ENCODE assay signal across 19 cellular contexts in genomic region chr4:98864560-98864959, GRCh38.
DNase-seq lines count a peak whose midpoint lies in the region; ATAC-seq, FAIRE-seq and TF ChIP-seq lines count a peak whose summit lies in the region.
"Had no signal": no experiment of that assay in that cellular context is flagged by ENCODE, and none has a peak within 500 bp of the region (broad histone marks: within the 10 kb centered on the region; RNA-seq: fewer than 3 reads in every experiment).

No MANE protein-coding gene starts in this region.

- H3K9me3 ChIP-seq in mucosa of descending colon (no peaks in the 10 kb centered on the region), pancreas (no peaks in the 10 kb centered on the region)
- H3K9me3 ChIP-seq: adrenal gland, right lobe of liver, testis had no signal

- no peaks in the 10 kb centered on the region for H3K9me3 Mint-ChIP-seq in activated naive CD4-positive, alpha-beta T cell treated with anti-CD3 and anti-CD28 coated beads, Interleukin-2, amount 50 U/mL, for 72 hours
- H3K9me3 Mint-ChIP-seq in activated naive CD4-positive, alpha-beta T cell treated with anti-CD3 and anti-CD28 coated beads, Interleukin-2, amount 10 ng/mL, durations not matched to agents 7 days and 5 days = no peaks in the 10 kb centered on the region
- H3K9me3 Mint-ChIP-seq in activated T-cell treated with anti-CD3 and anti-CD28 coated beads, Interleukin-2, amount 50 U/mL, for 4 hours = no peaks in the 10 kb centered on the region
- H3K9me3 Mint-ChIP-seq in stimulated activated naive CD8-positive, alpha-beta T cell treated with anti-CD3 and anti-CD28 coated beads, Interleukin-15, amount 100 ng/mL, for 72 hours = no peaks in the 10 kb centered on the region

- no peaks in the 10 kb centered on the region for H3K4me1 Mint-ChIP-seq in activated naive CD4-positive, alpha-beta T cell treated with anti-CD3 and anti-CD28 coated beads, Interleukin-2, amount 10 ng/mL, durations not matched to agents 7 days and 5 days
- H3K4me1 Mint-ChIP-seq in activated T-cell treated with anti-CD3 and anti-CD28 coated beads, Interleukin-2, amount 50 U/mL, for 4 hours (ENCODE audit: low read depth) = peaks cover 6% of the 10 kb centered on the region
- no peaks in the 10 kb centered on the region for H3K4me1 Mint-ChIP-seq in stimulated activated naive CD8-positive, alpha-beta T cell treated with anti-CD3 and anti-CD28 coated beads, Interleukin-15, amount 100 ng/mL, for 72 hours

- H3K4me1 ChIP-seq in mucosa of descending colon (ENCODE audit: low read depth) (no peaks in the 10 kb centered on the region), pancreas (no peaks in the 10 kb centered on the region)
- H3K4me1 ChIP-seq: adrenal gland, right lobe of liver, testis had no signal

- ATAC-seq in activated naive CD4-positive, alpha-beta T cell treated with anti-CD3 and anti-CD28 coated beads, Interleukin-2, amount 50 U/mL, for 72 hours = peak; percentile 68 to 73
- ATAC-seq in activated T-cell treated with anti-CD3 and anti-CD28 coated beads, Interleukin-2, amount 50 U/mL, for 4 hours = peak; percentile 60 to 86
- ATAC-seq in mucosa of descending colon (peak; percentile 61), pancreas (no peak)
- ATAC-seq in stimulated activated naive CD8-positive, alpha-beta T cell treated with anti-CD3 and anti-CD28 coated beads, Interleukin-15, amount 100 ng/mL, for 72 hours = peak; percentile 28
- ATAC-seq: right lobe of liver had no signal

- H3K27ac ChIP-seq in pancreas = no peak overlapping the region
- H3K27ac ChIP-seq: adrenal gland, dorsolateral prefrontal cortex, PC-9, right lobe of liver, testis had no signal

- no peaks in the 10 kb centered on the region for H3K27me3 Mint-ChIP-seq in activated naive CD4-positive, alpha-beta T cell treated with anti-CD3 and anti-CD28 coated beads, Interleukin-2, amount 10 ng/mL, durations not matched to agents 7 days and 5 days
- peaks cover 5% of the 10 kb centered on the region for H3K27me3 Mint-ChIP-seq in activated T-cell treated with anti-CD3 and anti-CD28 coated beads, Interleukin-2, amount 50 U/mL, for 4 hours (ENCODE audit: low read depth)
- no peaks in the 10 kb centered on the region for H3K27me3 Mint-ChIP-seq in stimulated activated naive CD8-positive, alpha-beta T cell treated with anti-CD3 and anti-CD28 coated beads, Interleukin-15, amount 100 ng/mL, for 72 hours

- intact Hi-C loops in mucosa of descending colon (cut with DNase I, micrococcal nuclease) = no loop called here
- intact Hi-C loops in pancreas (cut with DNase I) = no loop called here

- no peaks in the 10 kb centered on the region for H3K27me3 ChIP-seq in pancreas
- H3K27me3 ChIP-seq: adrenal gland, dorsolateral prefrontal cortex, right lobe of liver, testis had no signal

- WGBS in pancreas, 2 donors = 74 to 85% methylated on average over 7 of the region's 7 CpGs

- FAIRE-seq in pancreas (lab: Jason Lieb, UNC) = no peak
- FAIRE-seq: frontal cortex had no signal

- no peak overlapping the region for H3K27ac Mint-ChIP-seq in activated naive CD4-positive, alpha-beta T cell treated with anti-CD3 and anti-CD28 coated beads, Interleukin-2, amount 50 U/mL, for 72 hours
- no peak overlapping the region for H3K27ac Mint-ChIP-seq in activated naive CD4-positive, alpha-beta T cell treated with anti-CD3 and anti-CD28 coated beads, Interleukin-2, amount 10 ng/mL, durations not matched to agents 7 days and 5 days
- H3K27ac Mint-ChIP-seq in stimulated activated naive CD8-positive, alpha-beta T cell treated with anti-CD3 and anti-CD28 coated beads, Interleukin-15, amount 100 ng/mL, for 72 hours = no peak overlapping the region

- H3K4me3 ChIP-seq in mucosa of descending colon = no peak overlapping the region
- no peak overlapping the region for H3K4me3 ChIP-seq in pancreas
- H3K4me3 ChIP-seq: adrenal gland, dorsolateral prefrontal cortex, PC-9, right lobe of liver, testis had no signal

- H3K4me3 Mint-ChIP-seq in activated naive CD4-positive, alpha-beta T cell treated with anti-CD3 and anti-CD28 coated beads, Interleukin-2, amount 10 ng/mL, durations not matched to agents 7 days and 5 days = no peak overlapping the region
- no peak overlapping the region for H3K4me3 Mint-ChIP-seq in activated T-cell treated with anti-CD3 and anti-CD28 coated beads, Interleukin-2, amount 50 U/mL, for 4 hours
- H3K4me3 Mint-ChIP-seq in stimulated activated naive CD8-positive, alpha-beta T cell treated with anti-CD3 and anti-CD28 coated beads, Interleukin-15, amount 100 ng/mL, for 72 hours = no peak overlapping the region

- CTCF ChIA-PET in activated naive CD4-positive, alpha-beta T cell treated with anti-CD3 and anti-CD28 coated beads, Interleukin-2, amount 10 ng/mL, durations not matched to agents 7 days and 5 days (lab: Charles Lee) = interaction anchor here (1.0 kb wide), 1 partner anchor 397 kb away, joined by 3 read pairs; no protein-coding TSS in a partner anchor

- TF ChIP-seq CTCF in mucosa of descending colon (IDR thresholded peaks at IDR 0.05) (no peak), pancreas (IDR thresholded peaks at IDR 0.05) (no peak)

- H3K36me3 Mint-ChIP-seq in activated naive CD4-positive, alpha-beta T cell treated with anti-CD3 and anti-CD28 coated beads, Interleukin-2, amount 50 U/mL, for 72 hours = no peaks in the 10 kb centered on the region
- H3K36me3 Mint-ChIP-seq in activated naive CD4-positive, alpha-beta T cell treated with anti-CD3 and anti-CD28 coated beads, Interleukin-2, amount 10 ng/mL, durations not matched to agents 7 days and 5 days = no peaks in the 10 kb centered on the region
- H3K36me3 Mint-ChIP-seq in activated T-cell treated with anti-CD3 and anti-CD28 coated beads, Interleukin-2, amount 50 U/mL, for 4 hours (ENCODE audit: insufficient read depth) = no peaks in the 10 kb centered on the region

- H3K36me3 ChIP-seq in mucosa of descending colon (ENCODE audit: low read depth) (no peaks in the 10 kb centered on the region), pancreas (no peaks in the 10 kb centered on the region)
- H3K36me3 ChIP-seq: adrenal gland, right lobe of liver had no signal

- peak in 1 of 2 donors; percentile 7 for DNase-seq in activated naive CD4-positive, alpha-beta T cell treated with anti-CD3 and anti-CD28 coated beads, Interleukin-2, amount 50 U/mL, for 72 hours (ENCODE audit: low spot score in 2 of 2)
- DNase-seq in activated naive CD4-positive, alpha-beta T cell treated with anti-CD3 and anti-CD28 coated beads, Interleukin-2, amount 10 ng/mL, durations not matched to agents 7 days and 5 days = no peak
- DNase-seq in activated T-cell treated with anti-CD3 and anti-CD28 coated beads, Interleukin-2, amount 50 U/mL, for 4 hours = no peak
- peak in 1 of 3 donors; percentile 35 for DNase-seq in mucosa of descending colon
- DNase-seq in stimulated activated naive CD8-positive, alpha-beta T cell treated with anti-CD3 and anti-CD28 coated beads, Interleukin-15, amount 100 ng/mL, for 72 hours = no peak
- no peak for DNase-seq in pancreas
- no peak for DNase-seq in middle frontal gyrus (ENCODE audit: extremely low spot score, low spot score)
- DNase-seq: adrenal gland, DMS79, dorsolateral prefrontal cortex, HCEC 1CT, hypothalamus, IMR-90, islet precursor cell, NCI-H748 treated with DMSO at 0.1 percent for 48 hours, PC-9, right lobe of liver, testis had no signal

Comparison
In these comparisons a context has a peak if more than half of its experiments do, and no peak if none do; other contexts are left out.
1. ATAC-seq: peak in activated naive CD4-positive, alpha-beta T cell treated with anti-CD3 and anti-CD28 coated beads, Interleukin-2, amount 50 U/mL, for 72 hours (2 of 2), activated T-cell treated with anti-CD3 and anti-CD28 coated beads, Interleukin-2, amount 50 U/mL, for 4 hours (2 of 2), mucosa of descending colon (single experiment) and stimulated activated naive CD8-positive, alpha-beta T cell treated with anti-CD3 and anti-CD28 coated beads, Interleukin-15, amount 100 ng/mL, for 72 hours (single experiment); none in pancreas (0 of 4).